In the genomic region with DNA sequence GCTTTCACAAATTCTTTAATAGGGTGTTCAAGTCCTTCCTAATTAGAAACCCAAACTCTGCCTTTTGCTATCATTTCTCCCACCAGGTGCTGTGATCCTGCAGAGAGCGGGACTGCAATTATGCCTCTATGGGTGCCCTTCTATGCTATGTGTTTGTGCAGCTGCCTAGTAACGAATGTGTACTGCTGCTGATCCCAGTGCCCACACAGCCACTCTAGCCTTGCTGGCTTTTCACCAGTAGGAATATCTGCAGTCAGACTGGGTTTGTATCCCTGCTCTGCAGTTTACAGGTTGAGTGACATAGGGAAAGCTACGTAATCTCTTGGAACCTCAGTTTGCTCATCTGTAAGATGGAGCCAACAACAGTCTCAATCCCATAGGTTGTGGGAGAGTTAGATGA, we compare ENCODE assay signal across 12 cellular contexts.
"Had no signal": no experiment of that assay in that cellular context is flagged by ENCODE, and none has a peak within 500 bp of the region (broad histone marks: within the 10 kb centered on the region; RNA-seq: fewer than 3 reads in every experiment).

No MANE protein-coding gene starts in this region.

- H3K36me3 ChIP-seq: lower lobe of right lung, upper lobe of right lung had no signal

- H3K27me3 ChIP-seq: testis, upper lobe of right lung had no signal

- DNase-seq: activated CD4-positive, alpha-beta memory T cell treated with anti-CD3 and anti-CD28 coated beads for 36 hours; activated CD8-positive, alpha-beta memory T cell treated with anti-CD3 and anti-CD28 coated beads, Interleukin-2, amount 50 U/mL, for 4 hours; activated T-cell treated with anti-CD3 and anti-CD28 coated beads, Interleukin-2, amount 50 U/mL, for 72 hours; aorta; dorsolateral prefrontal cortex; hypothalamus; kidney glomerular epithelial cell; lower lobe of right lung; stimulated activated CD4-positive, alpha-beta T cell treated with anti-CD3 and anti-CD28 coated beads, Interleukin-4, amount 100 ng/mL, for 24 hours; testis; upper lobe of right lung had no signal

- H3K9me3 ChIP-seq: testis had no signal

- H3K4me3 ChIP-seq: dorsolateral prefrontal cortex, lower lobe of right lung, testis, upper lobe of right lung had no signal

- ATAC-seq: activated T-cell treated with anti-CD3 and anti-CD28 coated beads, Interleukin-2, amount 50 U/mL, for 72 hours; esophagus mucosa; lower lobe of right lung; upper lobe of right lung had no signal
